19 cellular contexts compared by ENCODE assay signal in genomic region chr22:47161631-47162030, GRCh38.
DNase-seq lines count a peak whose midpoint lies in the region; ATAC-seq and TF ChIP-seq lines count a peak whose summit lies in the region.
"Had no signal": no experiment of that assay in that cellular context is flagged by ENCODE, and none has a peak within 500 bp of the region (broad histone marks: within the 10 kb centered on the region; RNA-seq: fewer than 3 reads in every experiment).

No MANE protein-coding gene starts in this region.

- TF ChIP-seq CTCF in coronary artery (IDR thresholded peaks at IDR 0.05): no peak

- no peaks in the 10 kb centered on the region for H3K9me3 ChIP-seq in effector memory CD4-positive, alpha-beta T cell (ENCODE audit: control insufficient read depth, low read length)
- H3K9me3 ChIP-seq: psoas muscle, tibial artery had no signal

- no peak overlapping the region for H3K27ac ChIP-seq in coronary artery
- H3K27ac ChIP-seq in effector memory CD4-positive, alpha-beta T cell (ENCODE audit: insufficient read depth, low read length, poor library complexity, severe bottlenecking): no peak overlapping the region
- H3K27ac ChIP-seq: psoas muscle, tibial artery had no signal

- H3K27me3 ChIP-seq in effector memory CD4-positive, alpha-beta T cell (replicated peaks; ENCODE audit: control insufficient read depth, insufficient read depth, low read length, poor library complexity, severe bottlenecking): no peaks in the 10 kb centered on the region
- H3K27me3 ChIP-seq: tibial artery had no signal

- no peaks in the 10 kb centered on the region for H3K4me1 ChIP-seq in effector memory CD4-positive, alpha-beta T cell (ENCODE audit: control insufficient read depth, insufficient read depth, low read length, poor library complexity, severe bottlenecking)
- H3K4me1 ChIP-seq: tibial artery had no signal

- DNase-seq in activated CD4-positive, CD25-positive, alpha-beta regulatory T cell treated with anti-CD3 and anti-CD28 coated beads, Interleukin-2, amount 50 U/mL, for 72 hours: peak; percentile 16
- DNase-seq in LHCN-M2 (ENCODE audit: low read depth) (peak; percentile 57), coronary artery (ENCODE audit: low spot score) (peak; percentile 33), sciatic nerve (ENCODE audit: low spot score) (peak; percentile 45), occipital lobe (lab: John Stamatoyannopoulos, UW) (no peak)
- no peak for DNase-seq in effector memory CD4-positive, alpha-beta T cell
- DNase-seq: amniotic stem cell; CD8-positive, alpha-beta T cell; DND-41; mammary epithelial cell; NCI-H2029 treated with DMSO at 0.1 percent for 48 hours; NCI-H69; OCI-M1 had no signal

- no peak overlapping the region for H3K4me3 ChIP-seq in coronary artery
- H3K4me3 ChIP-seq in effector memory CD4-positive, alpha-beta T cell (ENCODE audit: insufficient read depth, low read depth, low read length, poor library complexity, severe bottlenecking): no peak overlapping the region
- H3K4me3 ChIP-seq: psoas muscle, tibial artery had no signal

- intact Hi-C loops in sciatic nerve (cut with DNase I): no loop called here

- no peak for ATAC-seq in activated CD4-positive, CD25-positive, alpha-beta regulatory T cell treated with anti-CD3 and anti-CD28 coated beads, Interleukin-2, amount 50 U/mL, for 24 hours
- ATAC-seq in sciatic nerve (no peak), HG03378 (IDR thresholded peaks at IDR 0.05; ENCODE audit: unreplicated experiment) (no peak)
- ATAC-seq: CD8-positive, alpha-beta T cell; naive thymus-derived CD8-positive, alpha-beta T cell; stimulated activated effector memory CD8-positive, alpha-beta T cell treated with anti-CD3 and anti-CD28 coated beads, Interleukin-12 subunit alpha, Interleukin-12 subunit beta, amount 100 ng/mL, for 72 hours had no signal

- peaks cover 10% of the 10 kb centered on the region for H3K36me3 ChIP-seq in effector memory CD4-positive, alpha-beta T cell (ENCODE audit: control insufficient read depth, insufficient read depth, low read length)

Comparison
In these comparisons a context has a peak if more than half of its experiments do, and no peak if none do; other contexts are left out.
1. DNase-seq: peak in activated CD4-positive, CD25-positive, alpha-beta regulatory T cell treated with anti-CD3 and anti-CD28 coated beads, Interleukin-2, amount 50 U/mL, for 72 hours (single experiment), LHCN-M2 (single experiment), coronary artery (single experiment) and sciatic nerve (single experiment); none in effector memory CD4-positive, alpha-beta T cell (0 of 3) and occipital lobe (single experiment).